15 cellular contexts compared by ENCODE assay signal in genomic region chr2:171965661-171966060, GRCh38. TPM values are rescaled to one million over a fixed set of nuclear protein-coding genes. Genes with fewer than 3 reads are reported as not detected.
DNase-seq lines count a peak whose midpoint lies in the region; ATAC-seq, FAIRE-seq and TF ChIP-seq lines count a peak whose summit lies in the region.
"Had no signal": no experiment of that assay in that cellular context is flagged by ENCODE, and none has a peak within 500 bp of the region (broad histone marks: within the 10 kb centered on the region; RNA-seq: fewer than 3 reads in every experiment).

No MANE protein-coding gene starts in this region.

- DNase-seq in HepG2 (ENCODE audit: low spot score) (no peak), right lobe of liver (no peak), GM10248 (ENCODE audit: extremely low spot score) (no peak), SIG-M5 treated with dmso at 0.1 percent for 504 hours (lab: John Stamatoyannopoulos, UW; ENCODE audit: unreplicated experiment) (no peak)
- peak; percentile 56 for DNase-seq in Jurkat, Clone E6-1 (ENCODE audit: low read depth, low spot score)
- peak in 5 of 9 donors; percentile 2 to 22 (median 14) for DNase-seq in naive thymus-derived CD4-positive, alpha-beta T cell
- DNase-seq: BE2C; Caco-2; CD8-positive, alpha-beta memory T cell; H7 had no signal

- H3K27ac ChIP-seq in HepG2 (ENCODE audit: extremely low read length, insufficient read depth, low read length): no peak overlapping the region
- H3K27ac ChIP-seq in right lobe of liver: no peak overlapping the region
- no peak overlapping the region for H3K27ac ChIP-seq in naive thymus-derived CD4-positive, alpha-beta T cell (ENCODE audit: low read depth, low read length)
- H3K27ac ChIP-seq: A549, C4-2B had no signal

- no peaks in the 10 kb centered on the region for H3K79me2 ChIP-seq in HepG2 (ENCODE audit: insufficient read depth, low read length)

- H3K4me2 ChIP-seq in HepG2 (ENCODE audit: low read depth, low read length): no peak overlapping the region
- H3K4me2 ChIP-seq: A549, GM23338 had no signal

- TF ChIP-seq EP300 in HepG2 (IDR thresholded peaks at IDR 0.05; ENCODE audit: low read depth in 2 of 2, low read length in 2 of 2) (no peak), HepG2 (CRISPR knock-in tag; IDR thresholded peaks at IDR 0.05; ENCODE audit: borderline replicate concordance) (no peak)

- H3K9ac ChIP-seq in HepG2 (ENCODE audit: insufficient read depth, low read depth, low read length): no peak overlapping the region

- intact Hi-C loops in HepG2 (cut with micrococcal nuclease; ENCODE audit: unreplicated experiment): no loop called here
- intact Hi-C loops in right lobe of liver (cut with DNase I): no loop called here
- intact Hi-C loops in naive thymus-derived CD4-positive, alpha-beta T cell (cut with micrococcal nuclease): no loop called here

- H3K9me3 Mint-ChIP-seq in naive thymus-derived CD4-positive, alpha-beta T cell: peaks cover 0 to 2% (median 0%) of the 10 kb centered on the region in 11 donors
- H3K9me3 Mint-ChIP-seq: CD8-positive, alpha-beta memory T cell; GM23338 had no signal

- TF ChIP-seq POLR2A in HepG2 (IDR thresholded peaks at IDR 0.05; ENCODE audit: insufficient read depth in 1 of 2, low read depth in 2 of 2, low read length in 2 of 2) (no peak), right lobe of liver (IDR thresholded peaks at IDR 0.05) (no peak)

- TF ChIP-seq CTCF in HepG2 (CRISPR knock-in tag; IDR thresholded peaks at IDR 0.05): no peak
- no peak for TF ChIP-seq CTCF in right lobe of liver (IDR thresholded peaks at IDR 0.05)
- TF ChIP-seq CTCF in GM10248 (IDR thresholded peaks at IDR 0.05; ENCODE audit: control extremely low read depth, extremely low read depth, low read depth, missing control alignments): no peak

- BruUV-seq in HepG2 (replicated peaks; lab: Mats Ljungman, UMichigan): no TSS peak

- H3K4me3 ChIP-seq in HepG2 (replicated peaks in 1 of 3; ENCODE audit: insufficient read depth in 1 of 3, low read depth in 2 of 3, low read length in 3 of 3) (no peak overlapping the region), right lobe of liver (no peak overlapping the region)
- H3K4me3 ChIP-seq in Jurkat, Clone E6-1 (ENCODE audit: low read length): no peak overlapping the region
- no peak overlapping the region for H3K4me3 ChIP-seq in naive thymus-derived CD4-positive, alpha-beta T cell (ENCODE audit: low read length)
- H3K4me3 ChIP-seq: A549, GM12878, GM23338 had no signal

- H3K4me1 ChIP-seq in HepG2 (ENCODE audit: insufficient read depth, low read length): peaks cover 11% of the 10 kb centered on the region
- no peaks in the 10 kb centered on the region for H3K4me1 ChIP-seq in right lobe of liver
- H3K4me1 ChIP-seq in naive thymus-derived CD4-positive, alpha-beta T cell (ENCODE audit: control insufficient read depth in 2 of 2, insufficient read depth in 2 of 2, low read length in 2 of 2): peaks cover 0 to 9% of the 10 kb centered on the region in 2 donors
- H3K4me1 ChIP-seq: A549, BE2C, Caco-2 had no signal

- CTCF ChIA-PET in HepG2 (lab: Yijun Ruan, JAX; ENCODE audit: low intra/inter-chr PET ratio, low total read pairs): no interaction called here
- CTCF ChIA-PET in naive thymus-derived CD4-positive, alpha-beta T cell (lab: Charles Lee): no interaction called here
- CTCF ChIA-PET in GM10248 (lab: Yijun Ruan, JAX): interaction anchor here (1.6 kb wide), 1 partner anchor 20 kb away, joined by 3 read pairs; no protein-coding TSS in a partner anchor

- no peaks in the 10 kb centered on the region for H4K20me1 ChIP-seq in HepG2 (ENCODE audit: insufficient read depth, low read length)

- H3K27me3 ChIP-seq in HepG2 (ENCODE audit: control insufficient read depth in 1 of 2, insufficient read depth in 2 of 2, low read length in 2 of 2) (no peaks in the 10 kb centered on the region), right lobe of liver (no peaks in the 10 kb centered on the region)
- no peaks in the 10 kb centered on the region for H3K27me3 ChIP-seq in naive thymus-derived CD4-positive, alpha-beta T cell (ENCODE audit: control insufficient read depth in 2 of 2, insufficient read depth in 2 of 2, low read length in 2 of 2)
- H3K27me3 ChIP-seq: BE2C had no signal

- H3K27me3 Mint-ChIP-seq in naive thymus-derived CD4-positive, alpha-beta T cell: no peaks in the 10 kb centered on the region
- H3K27me3 Mint-ChIP-seq: CD8-positive, alpha-beta memory T cell had no signal

- no peak for FAIRE-seq in HepG2 (lab: Jason Lieb, UNC)
- FAIRE-seq: A549, GM12878 had no signal

- POLR2A ChIA-PET in HepG2 (lab: Yijun Ruan, JAX): no interaction called here
- POLR2A ChIA-PET in naive thymus-derived CD4-positive, alpha-beta T cell (lab: Charles Lee): no interaction called here
- POLR2A ChIA-PET in GM10248 (lab: Yijun Ruan, JAX): no interaction called here

- ATAC-seq in HepG2 (no peak), right lobe of liver (no peak), GM18498 (IDR thresholded peaks at IDR 0.05; ENCODE audit: unreplicated experiment) (no peak)
- ATAC-seq in naive thymus-derived CD4-positive, alpha-beta T cell: peak; percentile 67
- ATAC-seq: A549, GM12878, GM23338 had no signal

- WGBS in HepG2 (ENCODE audit: low lambda C conversion rate): 96% methylated on average over 3 of the region's 3 CpGs
- 91% methylated on average over 3 of the region's 3 CpGs for WGBS in right lobe of liver (ENCODE audit: insufficient coverage, low coverage, low lambda C conversion rate, missing lambda C conversion rate)

- H3K4me3 Mint-ChIP-seq in naive thymus-derived CD4-positive, alpha-beta T cell: no peak overlapping the region
- H3K4me3 Mint-ChIP-seq: CD8-positive, alpha-beta memory T cell; GM23338 had no signal

- H3K36me3 ChIP-seq in HepG2 (replicated peaks in 1 of 2; ENCODE audit: control insufficient read depth in 1 of 2, insufficient read depth in 2 of 2, low read length in 2 of 2): peaks cover 10 to 19% of the 10 kb centered on the region in 2 experiments
- no peaks in the 10 kb centered on the region for H3K36me3 ChIP-seq in right lobe of liver
- H3K36me3 ChIP-seq in naive thymus-derived CD4-positive, alpha-beta T cell (ENCODE audit: control insufficient read depth in 2 of 3, insufficient read depth in 3 of 3, low read length in 3 of 3): peaks cover 5 to 16% (median 11%) of the 10 kb centered on the region in 3 experiments
- H3K36me3 ChIP-seq: BE2C had no signal

- peaks cover 7 to 39% (median 35%) of the 10 kb centered on the region in 7 donors for H3K4me1 Mint-ChIP-seq in naive thymus-derived CD4-positive, alpha-beta T cell
- H3K4me1 Mint-ChIP-seq: GM23338 had no signal

- no peak for TF ChIP-seq RAD21 in HepG2 (CRISPR knock-in tag; IDR thresholded peaks at IDR 0.05)

- in situ Hi-C loops in HepG2 (cut with HindIII; ENCODE audit: extremely low pct_ligation_motif_present, low pct_unique_long_range_greater_than_20kb): no loop called here

- H3K27ac Mint-ChIP-seq in naive thymus-derived CD4-positive, alpha-beta T cell: no peak overlapping the region
- H3K27ac Mint-ChIP-seq: GM23338 had no signal

- peaks cover 7 to 31% (median 19%) of the 10 kb centered on the region in 5 donors for H3K36me3 Mint-ChIP-seq in naive thymus-derived CD4-positive, alpha-beta T cell

- no peak overlapping the region for H2AFZ ChIP-seq in HepG2 (ENCODE audit: low read length)
- H2AFZ ChIP-seq: GM23338 had no signal

- H3K9me3 ChIP-seq in HepG2 (ENCODE audit: low read length): no peaks in the 10 kb centered on the region
- no peaks in the 10 kb centered on the region for H3K9me3 ChIP-seq in right lobe of liver
- no peaks in the 10 kb centered on the region for H3K9me3 ChIP-seq in naive thymus-derived CD4-positive, alpha-beta T cell (ENCODE audit: control insufficient read depth in 2 of 3, low read length in 3 of 3)
- H3K9me3 ChIP-seq: A549, BE2C, Caco-2 had no signal

RNA-seq across cellular contexts. Expression of gene METAP1D, which starts 34.1 kb away (rescaled TPM):
- 14.0 and 14.7 TPM in 2 replicates for total RNA-seq in HepG2 (2016; rRNA removed; fragmentation: Illumina TruSeq; extraction: Trizol)
- 1.9 and 2.3 TPM in 2 replicates for total RNA-seq in HepG2 (2016; cell fraction: cytosol; rRNA removed; fragmentation: Illumina TruSeq; extraction: Trizol; ENCODE audit: low read depth)
- total RNA-seq in HepG2 (2016; cell fraction: insoluble cytoplasmic fraction; rRNA removed; fragmentation: Illumina TruSeq; extraction: Trizol): 13.3 and 14.9 TPM in 2 replicates
- 5.6 and 5.7 TPM in 2 replicates for total RNA-seq in HepG2 (2016; cell fraction: membrane; rRNA removed; fragmentation: Illumina TruSeq; extraction: Trizol)
- 20.0 and 27.8 TPM in 2 replicates for total RNA-seq in HepG2 (2016; cell fraction: nucleus; rRNA removed; fragmentation: Illumina TruSeq; extraction: Trizol)
- 19.0 and 21.6 TPM in 2 replicates for polyA plus RNA-seq in HepG2 (2011; rRNA removed)
- polyA plus RNA-seq in HepG2 (2011; cell fraction: cytosol; rRNA removed): 6.3 and 7.9 TPM in 2 replicates
- polyA plus RNA-seq in HepG2 (2011; cell fraction: nucleus; rRNA removed): 37.6 and 40.5 TPM in 2 replicates
- polyA plus RNA-seq in HepG2 (2012): 10.4 and 13.7 TPM in 2 replicates
- polyA plus RNA-seq in HepG2 (2016; cell fraction: cytosol; fragmentation: Illumina TruSeq; extraction: Trizol; ENCODE audit: low read depth): 1.4 and 2.0 TPM in 2 replicates
- 12.8 and 14.8 TPM in 2 replicates for polyA plus RNA-seq in HepG2 (2016; cell fraction: insoluble cytoplasmic fraction; fragmentation: Illumina TruSeq; extraction: Trizol; ENCODE audit: low read depth)
- polyA plus RNA-seq in HepG2 (2016; cell fraction: membrane; fragmentation: Illumina TruSeq; extraction: Trizol; ENCODE audit: low read depth): 3.1 and 4.1 TPM in 2 replicates
- 48.0 and 48.1 TPM in 2 replicates for polyA plus RNA-seq in HepG2 (2016; cell fraction: nucleus; fragmentation: Illumina TruSeq; extraction: Trizol; ENCODE audit: insufficient read depth, low read depth)
- polyA minus RNA-seq in HepG2 (2011; rRNA and poly(A)+ RNA removed; ENCODE audit: low replicate concordance): 3.8 and 10.3 TPM in 2 replicates
- 7.0 and 9.4 TPM in 2 replicates for polyA minus RNA-seq in HepG2 (2011; cell fraction: cytosol; rRNA and poly(A)+ RNA removed)
- polyA minus RNA-seq in HepG2 (2011; cell fraction: nucleus; rRNA and poly(A)+ RNA removed): 63.9 and 66.6 TPM in 2 replicates
- total RNA-seq in right lobe of liver: 1 to 10 TPM; 2.4 to 8.2 (median 4.6) TPM
- 8.4 TPM for polyA plus RNA-seq in Jurkat, Clone E6-1 (2012; ENCODE audit: insufficient read depth, insufficient read length)
- 10 to 100 TPM in 3 of 5 experiments, 1 to 10 TPM in 2; 5.3 to 12.2 (median 11.6) TPM for total RNA-seq in naive thymus-derived CD4-positive, alpha-beta T cell
- polyA plus RNA-seq in naive thymus-derived CD4-positive, alpha-beta T cell: 1 to 10 TPM; 3.3 to 4.0 TPM

RNA-seq across cellular contexts. Expression of gene HAT1, which starts 43.4 kb away (rescaled TPM):
- total RNA-seq in HepG2 (2016; rRNA removed; fragmentation: Illumina TruSeq; extraction: Trizol) (119 and 195 TPM in 2 replicates), right lobe of liver (10 to 100 TPM; 10.7 to 16.3 (median 13.4) TPM)
- 26.9 and 29.9 TPM in 2 replicates for total RNA-seq in HepG2 (2016; cell fraction: cytosol; rRNA removed; fragmentation: Illumina TruSeq; extraction: Trizol; ENCODE audit: low read depth)
- total RNA-seq in HepG2 (2016; cell fraction: insoluble cytoplasmic fraction; rRNA removed; fragmentation: Illumina TruSeq; extraction: Trizol): 113 and 190 TPM in 2 replicates
- 28.6 and 35.3 TPM in 2 replicates for total RNA-seq in HepG2 (2016; cell fraction: membrane; rRNA removed; fragmentation: Illumina TruSeq; extraction: Trizol)
- 57.8 and 63.9 TPM in 2 replicates for total RNA-seq in HepG2 (2016; cell fraction: nucleus; rRNA removed; fragmentation: Illumina TruSeq; extraction: Trizol)
- polyA plus RNA-seq in HepG2 (2011; rRNA removed): 27.9 and 45.4 TPM in 2 replicates
- polyA plus RNA-seq in HepG2 (2011; cell fraction: cytosol; rRNA removed): 17.0 and 24.6 TPM in 2 replicates
- 6.3 and 7.8 TPM in 2 replicates for polyA plus RNA-seq in HepG2 (2011; cell fraction: nucleus; rRNA removed)
- 35.8 and 57.9 TPM in 2 replicates for polyA plus RNA-seq in HepG2 (2012)
- 11.2 and 12.2 TPM in 2 replicates for polyA plus RNA-seq in HepG2 (2016; cell fraction: cytosol; fragmentation: Illumina TruSeq; extraction: Trizol; ENCODE audit: low read depth)
- polyA plus RNA-seq in HepG2 (2016; cell fraction: insoluble cytoplasmic fraction; fragmentation: Illumina TruSeq; extraction: Trizol; ENCODE audit: low read depth): 188 and 191 TPM in 2 replicates
- 15.8 and 17.3 TPM in 2 replicates for polyA plus RNA-seq in HepG2 (2016; cell fraction: membrane; fragmentation: Illumina TruSeq; extraction: Trizol; ENCODE audit: low read depth)
- 62.1 and 66.9 TPM in 2 replicates for polyA plus RNA-seq in HepG2 (2016; cell fraction: nucleus; fragmentation: Illumina TruSeq; extraction: Trizol; ENCODE audit: insufficient read depth, low read depth)
- polyA minus RNA-seq in HepG2 (2011; rRNA and poly(A)+ RNA removed; ENCODE audit: low replicate concordance): 10.4 and 22.1 TPM in 2 replicates
- 18.1 and 25.5 TPM in 2 replicates for polyA minus RNA-seq in HepG2 (2011; cell fraction: cytosol; rRNA and poly(A)+ RNA removed)
- polyA minus RNA-seq in HepG2 (2011; cell fraction: nucleus; rRNA and poly(A)+ RNA removed): 22.9 and 24.2 TPM in 2 replicates
- 112 TPM for polyA plus RNA-seq in Jurkat, Clone E6-1 (2012; ENCODE audit: insufficient read depth, insufficient read length)
- total RNA-seq in naive thymus-derived CD4-positive, alpha-beta T cell: 10 to 100 TPM; 22.1 to 55.4 (median 26.4) TPM
- 10 to 100 TPM; 71.9 to 74.1 TPM for polyA plus RNA-seq in naive thymus-derived CD4-positive, alpha-beta T cell

Comparison
In these comparisons a context has a peak if more than half of its experiments do, and no peak if none do; other contexts are left out.
1. DNase-seq: peak in Jurkat, Clone E6-1 (single experiment) and naive thymus-derived CD4-positive, alpha-beta T cell (5 of 9); none in HepG2 (single experiment), right lobe of liver (0 of 3), GM10248 (single experiment) and SIG-M5 treated with dmso at 0.1 percent for 504 hours (single experiment).